In the genomic region with DNA sequence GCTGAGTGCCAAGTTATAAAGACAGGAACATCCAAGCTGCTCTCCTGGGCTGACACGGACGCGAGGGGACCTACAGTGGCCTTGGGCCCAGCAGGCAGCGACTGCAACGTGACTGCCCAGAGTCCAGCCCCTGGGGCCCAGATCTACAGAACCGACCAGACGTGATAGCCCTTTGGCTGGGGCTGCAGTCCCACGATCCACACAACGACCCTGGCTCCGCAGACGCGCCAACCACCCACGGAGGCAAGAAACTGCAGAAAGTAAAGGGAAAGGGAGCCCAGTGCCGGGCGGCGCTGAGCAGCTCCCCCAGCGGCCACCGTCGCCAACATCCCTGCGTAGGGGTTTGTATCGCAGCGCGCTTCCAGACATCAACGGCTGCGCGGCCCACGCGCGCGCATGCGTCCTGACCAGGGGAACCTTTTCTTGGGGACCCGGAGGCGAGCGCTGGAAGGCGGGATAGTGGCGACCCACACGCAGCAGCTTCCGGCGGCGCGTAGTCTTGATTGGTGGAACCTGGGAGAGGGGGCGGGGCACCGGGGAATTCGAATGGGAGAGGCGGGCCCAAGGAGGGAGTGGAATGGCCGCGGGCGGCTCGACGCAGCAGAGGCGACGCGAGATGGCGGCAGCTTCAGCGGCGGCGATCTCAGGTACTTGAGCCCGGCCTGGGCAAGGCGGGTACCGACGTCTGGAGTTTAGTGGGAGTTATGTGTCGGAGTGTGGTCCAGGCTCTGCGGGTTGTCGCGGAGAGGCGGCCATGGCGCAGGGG, we compare ENCODE assay signal across 8 cellular contexts. TPM values are rescaled to one million over a fixed set of nuclear protein-coding genes. Genes with fewer than 3 reads are reported as not detected.
DNase-seq lines count a peak whose midpoint lies in the region; ATAC-seq and TF ChIP-seq lines count a peak whose summit lies in the region.

A gene (plus strand): TSS at position 569 of the 766 bp plus-strand sequence. CDS start 9 bp downstream, at position 578.

- H3K36me3 Mint-ChIP-seq in activated naive CD4-positive, alpha-beta T cell treated with anti-CD3 and anti-CD28 coated beads, Interleukin-2, amount 50 U/mL, for 24 hours = peaks cover 7% of the 10 kb centered on the region

- peak within 1 kb of the TSS; percentile 95 for H3K4me3 Mint-ChIP-seq in activated naive CD4-positive, alpha-beta T cell treated with anti-CD3 and anti-CD28 coated beads, Interleukin-2, amount 50 U/mL, for 24 hours

- H3K27ac ChIP-seq in temporal lobe (ENCODE audit: low read depth, low read length) = peak within 1 kb of the TSS; percentile 93

- ATAC-seq in HG02610 (IDR thresholded peaks at IDR 0.05; ENCODE audit: unreplicated experiment) (peak; percentile 94), SK-N-SH treated with all-trans-retinoic acid at 6 μM for 48 hours (peak; percentile 99)

- DNase-seq in NCI-H1092 (lab: John Stamatoyannopoulos, UW) (peak; percentile 99), globus pallidus (ENCODE audit: low spot score) (peak; percentile 98), occipital lobe (lab: John Stamatoyannopoulos, UW) (peak; percentile 98)

- no peaks in the 10 kb centered on the region for H3K27me3 Mint-ChIP-seq in activated naive CD4-positive, alpha-beta T cell treated with anti-CD3 and anti-CD28 coated beads, Interleukin-2, amount 50 U/mL, for 24 hours

- TF ChIP-seq POLR2A in GM10847 (IDR thresholded peaks at IDR 0.05; ENCODE audit: extremely low read depth, insufficient read length) = peak; percentile 70

- peak within 1 kb of the TSS; percentile 97 for H3K27ac Mint-ChIP-seq in activated naive CD4-positive, alpha-beta T cell treated with anti-CD3 and anti-CD28 coated beads, Interleukin-2, amount 50 U/mL, for 24 hours

- no peaks in the 10 kb centered on the region for H3K9me3 Mint-ChIP-seq in activated naive CD4-positive, alpha-beta T cell treated with anti-CD3 and anti-CD28 coated beads, Interleukin-2, amount 50 U/mL, for 24 hours

- peaks cover 39% of the 10 kb centered on the region for H3K4me1 Mint-ChIP-seq in activated naive CD4-positive, alpha-beta T cell treated with anti-CD3 and anti-CD28 coated beads, Interleukin-2, amount 50 U/mL, for 24 hours

TF ChIP-seq in SK-N-SH treated with all-trans-retinoic acid at 6 μM for 48 hours, 23 proteins besides CTCF, POLR2A, EP300 and RAD21:
- no peak for TF ChIP-seq GLIS3 (CRISPR knock-in tag; IDR thresholded peaks at IDR 0.05)
- no peak for TF ChIP-seq OSR1 (CRISPR knock-in tag; IDR thresholded peaks at IDR 0.05)
- TF ChIP-seq RARB (CRISPR knock-in tag; IDR thresholded peaks at IDR 0.05) = no peak
- no peak for TF ChIP-seq TOX (CRISPR knock-in tag; IDR thresholded peaks at IDR 0.05; ENCODE audit: borderline replicate concordance)
- no peak for TF ChIP-seq ZNF8 (CRISPR knock-in tag; IDR thresholded peaks at IDR 0.05)
- no peak for TF ChIP-seq ESRRG (CRISPR knock-in tag; IDR thresholded peaks at IDR 0.05)
- TF ChIP-seq BACH2 (CRISPR knock-in tag; IDR thresholded peaks at IDR 0.05; ENCODE audit: borderline replicate concordance) = no peak
TF ChIP-seq in SK-N-SH treated with all-trans-retinoic acid at 6 μM for 48 hours: peak in this region for 0.

RNA-seq across cellular contexts. Expression of the gene that starts here (rescaled TPM):
- total RNA-seq in occipital lobe = 35.7 TPM
- total RNA-seq in temporal lobe = 24.3 TPM

Comparison
In these comparisons a context has a peak if more than half of its experiments do, and no peak if none do; other contexts are left out.
1. Peak in every context shown above with its lines: DNase-seq, ATAC-seq and H3K27ac ChIP-seq.